ENCODE assay signal across 18 cellular contexts in the genomic region with DNA sequence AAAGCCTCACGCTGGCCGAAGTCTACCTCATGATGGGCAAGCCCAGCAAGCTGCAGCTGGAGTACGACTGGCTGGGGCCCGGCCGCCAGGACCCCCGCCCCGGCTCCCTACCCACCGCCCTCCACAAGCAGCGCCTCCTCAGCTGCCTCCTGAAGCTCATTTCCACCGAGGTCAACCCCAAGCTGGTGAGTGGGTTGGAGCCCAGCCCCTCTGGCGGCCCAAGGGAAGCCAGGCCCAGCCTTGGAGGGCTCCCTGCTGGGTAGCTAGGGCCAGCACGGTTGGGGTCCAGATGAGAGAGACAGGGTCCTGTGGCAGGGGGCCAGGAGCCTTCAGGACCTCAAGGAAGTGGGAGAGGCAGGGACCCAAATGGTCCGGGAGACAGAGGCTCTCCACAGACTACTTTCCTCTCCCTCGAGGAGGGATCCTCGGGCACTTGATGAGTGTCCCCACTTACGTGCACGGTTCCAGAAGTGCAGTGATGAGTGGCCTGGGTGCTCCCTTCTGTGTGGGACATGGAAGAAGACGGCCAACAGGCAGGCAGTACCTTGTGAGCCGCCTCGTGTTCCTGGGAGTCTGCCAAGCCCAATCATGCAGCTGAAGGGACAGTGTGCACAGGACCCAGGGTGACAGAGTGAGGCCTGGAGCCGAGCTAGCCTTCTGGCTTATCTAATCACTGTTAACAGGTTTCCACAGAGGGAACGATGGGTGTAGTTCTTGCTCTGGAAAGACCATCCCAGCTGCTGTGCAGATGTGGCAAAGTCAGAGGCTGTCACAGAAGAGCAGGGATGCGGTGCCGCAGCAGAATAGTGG. TPM values are rescaled to one million over a fixed set of nuclear protein-coding genes. Genes with fewer than 3 reads are reported as not detected.
DNase-seq lines count a peak whose midpoint lies in the region; ATAC-seq, FAIRE-seq and TF ChIP-seq lines count a peak whose summit lies in the region.
"Had no signal": no experiment of that assay in that cellular context is flagged by ENCODE, and none has a peak within 500 bp of the region (broad histone marks: within the 10 kb centered on the region; RNA-seq: fewer than 3 reads in every experiment).

No MANE protein-coding gene starts in this region.

- no peak for TF ChIP-seq EP300 in GM12878 (IDR thresholded peaks at IDR 0.05; ENCODE audit: borderline replicate concordance in 1 of 2, control insufficient read depth in 1 of 2, low read depth in 2 of 2, low read length in 2 of 2)

- no peak for FAIRE-seq in GM12878 (lab: Jason Lieb, UNC)
- FAIRE-seq: A204.1, RCC 7860 had no signal

- H4K20me1 ChIP-seq in BLaER1 (no peaks in the 10 kb centered on the region), GM12878 (ENCODE audit: control insufficient read depth, insufficient read depth) (no peaks in the 10 kb centered on the region), osteoblast (ENCODE audit: insufficient read depth, low read length) (peaks cover 6% of the 10 kb centered on the region)

- CTCF ChIA-PET in GM12878 (lab: Yijun Ruan, JAX), result interaction anchor here (0.5 kb wide), 1 partner anchor 199 kb away, joined by 3 read pairs; no protein-coding TSS in a partner anchor

- H3K4me1 ChIP-seq in BLaER1, result peaks cover 15% of the 10 kb centered on the region
- no peaks in the 10 kb centered on the region for H3K4me1 ChIP-seq in GM12878 (ENCODE audit: control insufficient read depth, insufficient read depth, low read length)
- peaks cover 0 to 17% (median 5%) of the 10 kb centered on the region in 12 donors for H3K4me1 ChIP-seq in heart left ventricle
- H3K4me1 ChIP-seq in osteoblast (ENCODE audit: insufficient read depth, low read length), result no peaks in the 10 kb centered on the region
- H3K4me1 ChIP-seq in uterus, result no peaks in the 10 kb centered on the region

- SMC1A ChIA-PET in GM12878 (lab: Charles Lee; ENCODE audit: uncharacterized antibody, unreplicated experiment), result no interaction called here

- 85% methylated on average over 19 of the region's 24 CpGs for WGBS in GM12878 (ENCODE audit: insufficient coverage, insufficient replicate concordance, low lambda C conversion rate, missing lambda C conversion rate)
- WGBS in heart left ventricle, 4 donors, result 59 to 87% (median 74%) methylated on average over 13 to 24 of the region's 24 CpGs

- RAD21 ChIA-PET in GM12878 (lab: Charles Lee; ENCODE audit: unreplicated experiment), result no interaction called here

- H3K4me3 ChIP-seq in BLaER1, result no peak overlapping the region
- no peak overlapping the region for H3K4me3 ChIP-seq in GM12878
- H3K4me3 ChIP-seq in heart left ventricle, result no peak overlapping the region
- no peak overlapping the region for H3K4me3 ChIP-seq in osteoblast (ENCODE audit: insufficient read depth, low read length)
- H3K4me3 ChIP-seq in uterus, result no peak overlapping the region

- no peak for TF ChIP-seq RAD21 in GM12878 (IDR thresholded peaks at IDR 0.05; ENCODE audit: insufficient read depth, low read depth, low read length)

- no peak for TF ChIP-seq CTCF in GM12878 (IDR thresholded peaks at IDR 0.05 in 2 of 3, conservative IDR thresholded peaks at IDR 0.05 in 1 of 3; ENCODE audit: control insufficient read depth in 2 of 3, extremely low read depth in 1 of 3, insufficient read depth in 1 of 3, low read depth in 3 of 3, low read length in 3 of 3)
- TF ChIP-seq CTCF in heart left ventricle (IDR thresholded peaks at IDR 0.05), result no peak
- TF ChIP-seq CTCF in osteoblast (IDR thresholded peaks at IDR 0.05; ENCODE audit: extremely low read depth, low read depth, low read length), result no peak
- TF ChIP-seq CTCF in uterus (IDR thresholded peaks at IDR 0.05), result no peak

- ATAC-seq in GM12878, result no peak
- peak; percentile 91 to 95 (median 94) for ATAC-seq in heart left ventricle
- ATAC-seq in GM18870 (IDR thresholded peaks at IDR 0.05; ENCODE audit: unreplicated experiment), result no peak

- TF ChIP-seq POLR2A in GM12878 (IDR thresholded peaks at IDR 0.05; ENCODE audit: low read depth, low read length) (peak; percentile 5; the same call in 1 of the 2 replicates), heart left ventricle (IDR thresholded peaks at IDR 0.05) (no peak), uterus (IDR thresholded peaks at IDR 0.05) (no peak)

- H3K27me3 ChIP-seq in BLaER1 (no peaks in the 10 kb centered on the region), GM12878 (replicated peaks in 1 of 2; ENCODE audit: control insufficient read depth in 2 of 2, insufficient read depth in 2 of 2, low read length in 1 of 2) (no peaks in the 10 kb centered on the region), heart left ventricle (no peaks in the 10 kb centered on the region), osteoblast (ENCODE audit: insufficient read depth, low read length) (no peaks in the 10 kb centered on the region), uterus (no peaks in the 10 kb centered on the region)

- BruUV-seq in GM12878 (replicated peaks; lab: Mats Ljungman, UMichigan), result no TSS peak

- H3K79me2 ChIP-seq in GM12878 (ENCODE audit: control insufficient read depth, insufficient read depth, low read length), result no peaks in the 10 kb centered on the region
- no peaks in the 10 kb centered on the region for H3K79me2 ChIP-seq in osteoblast (ENCODE audit: insufficient read depth, low read length)

- H3K9me3 ChIP-seq in BLaER1 (no peaks in the 10 kb centered on the region), GM12878 (replicated peaks; ENCODE audit: control insufficient read depth, insufficient read depth, low read length) (no peaks in the 10 kb centered on the region), heart left ventricle (no peaks in the 10 kb centered on the region), osteoblast (ENCODE audit: low read depth, low read length) (no peaks in the 10 kb centered on the region), uterus (no peaks in the 10 kb centered on the region)

- in situ Hi-C loops in GM12878 (cut with MboI), result no loop called here

- H3K27ac ChIP-seq in BLaER1 (peak overlapping the region; percentile 51), GM12878 (ENCODE audit: control insufficient read depth, insufficient read depth) (no peak overlapping the region), heart left ventricle (peak overlapping the region in 7 of 12 donors; percentile 4 to 78 (median 29)), osteoblast (ENCODE audit: low read depth, low read length) (no peak overlapping the region), uterus (no peak overlapping the region)

- POLR2A ChIA-PET in GM12878 (lab: Charles Lee), result no interaction called here

- H3K4me2 ChIP-seq in BLaER1 (no peak overlapping the region), GM12878 (ENCODE audit: control insufficient read depth, insufficient read depth) (no peak overlapping the region), osteoblast (ENCODE audit: insufficient read depth, low read length) (no peak overlapping the region)

- peaks cover 93% of the 10 kb centered on the region for H3K36me3 ChIP-seq in BLaER1
- peaks cover 3 to 20% of the 10 kb centered on the region in 2 experiments; a peak in 3 of 4 replicates for H3K36me3 ChIP-seq in GM12878 (ENCODE audit: control insufficient read depth in 2 of 2, insufficient read depth in 2 of 2, low read length in 1 of 2)
- H3K36me3 ChIP-seq in heart left ventricle, result peaks cover 2 to 94% (median 90%) of the 10 kb centered on the region in 9 donors
- peaks cover 51% of the 10 kb centered on the region for H3K36me3 ChIP-seq in osteoblast (ENCODE audit: insufficient read depth, low read length)
- no peaks in the 10 kb centered on the region for H3K36me3 ChIP-seq in uterus

- H3K9ac ChIP-seq in BLaER1 (no peak overlapping the region), GM12878 (ENCODE audit: control insufficient read depth, insufficient read depth, low read length) (no peak overlapping the region)

- intact Hi-C loops in GM12878 (cut with micrococcal nuclease; ENCODE audit: unreplicated experiment) (no loop called here), heart left ventricle (cut with DNase I) (no loop called here), uterus (cut with DNase I; ENCODE audit: low total_unique reads) (no loop called here)

- DNase-seq in GM12878 (ENCODE audit: low read depth, low spot score) (no peak), heart left ventricle (peak; percentile 72 to 89 (median 79)), osteoblast (ENCODE audit: insufficient read length, low spot score, missing footprints) (peak; percentile 72), uterus (no peak), LoVo (ENCODE audit: low spot score) (no peak)
- DNase-seq: CD8-positive, alpha-beta memory T cell; Kasumi-1; MM.1S; NCI-H1105; NCI-H1694; NCI-H2081 treated with DMSO at 0.1 percent for 48 hours; NCI-H446 treated with DMSO at 0.1 percent for 48 hours; NK-92 treated with Interleukin-12 subunit alpha and Interleukin-12 subunit beta, amount 100 ng/mL, for 24 hours; SHP77 treated with DMSO at 0.1 percent for 48 hours had no signal

- H2AFZ ChIP-seq in GM12878 (ENCODE audit: control insufficient read depth, low read depth, low read length), result no peak overlapping the region
- no peak overlapping the region for H2AFZ ChIP-seq in osteoblast (ENCODE audit: low read length)

RNA-seq across cellular contexts. Expression of gene JPT2, which starts 21.1 kb away (rescaled TPM):
- total RNA-seq in GM12878 (2013; cell fraction: nucleolus; rRNA removed), result 43.4 and 44.1 TPM in 2 replicates
- total RNA-seq in GM12878 (2014; rRNA removed) (48.9 and 51.7 TPM in 2 replicates), GM12878 (2014; rRNA removed; fragmentation: Illumina TruSeq; extraction: Trizol) (47.3 and 48.0 TPM in 2 replicates), GM12878 (2021) (78.4 and 82.0 TPM in 2 replicates), heart left ventricle (10 to 100 TPM; 11.7 to 50.4 (median 34.1) TPM), osteoblast (22.8 and 26.2 TPM in 2 replicates), uterus (10 to 100 TPM; 10.6 to 59.0 (median 39.6) TPM)
- 17.3 TPM for polyA plus RNA-seq in GM12878 (2011; ENCODE audit: low read depth)
- polyA plus RNA-seq in GM12878 (2011; rRNA removed) (59.8 and 66.8 TPM in 2 replicates), GM12878 (2014; fragmentation: Illumina TruSeq; extraction: Trizol) (61.6 and 75.6 TPM in 2 replicates), GM12878 (2014; fragmentation: Nextera tagmentation; extraction: Ambion mirVana) (10 to 100 TPM; 15.6 to 26.7 TPM), GM12878 (2014; rRNA removed) (62.1 and 75.1 TPM in 2 replicates), GM12878 (2016; fragmentation: Nextera tagmentation; extraction: Ambion mirVana) (10 to 100 TPM; 11.7 to 12.0 TPM), heart left ventricle (10 to 100 TPM; 11.0 to 76.1 TPM)
- 37.7 and 63.7 TPM in 2 replicates for polyA plus RNA-seq in GM12878 (2011; cell fraction: cytosol; rRNA removed)
- polyA plus RNA-seq in GM12878 (2011; cell fraction: nucleus; rRNA removed), result 38.2 and 65.1 TPM in 2 replicates
- polyA plus RNA-seq in GM12878 (2012), result 27.5 and 30.8 TPM in 2 replicates
- polyA minus RNA-seq in GM12878 (2011; rRNA and poly(A)+ RNA removed), result 27.9 and 34.6 TPM in 2 replicates
- polyA minus RNA-seq in GM12878 (2011; cell fraction: cytosol; rRNA and poly(A)+ RNA removed), result 12.2 and 22.5 TPM in 2 replicates
- 10.4 and 20.6 TPM in 2 replicates for polyA minus RNA-seq in GM12878 (2011; cell fraction: nucleus; rRNA and poly(A)+ RNA removed)

RNA-seq across cellular contexts. Expression of gene CRAMP1, which starts 44.9 kb away (rescaled TPM):
- 23.0 and 27.5 TPM in 2 replicates for total RNA-seq in GM12878 (2013; cell fraction: nucleolus; rRNA removed)
- 2.8 and 4.2 TPM in 2 replicates for total RNA-seq in GM12878 (2014; rRNA removed)
- total RNA-seq in GM12878 (2014; rRNA removed; fragmentation: Illumina TruSeq; extraction: Trizol), result 3.0 and 3.7 TPM in 2 replicates
- 8.1 and 9.8 TPM in 2 replicates for total RNA-seq in GM12878 (2021)
- 4.7 TPM for polyA plus RNA-seq in GM12878 (2011; ENCODE audit: low read depth)
- polyA plus RNA-seq in GM12878 (2011; rRNA removed), result 3.6 and 5.2 TPM in 2 replicates
- polyA plus RNA-seq in GM12878 (2011; cell fraction: cytosol; rRNA removed), result 5.6 and 6.4 TPM in 2 replicates
- 16.0 and 25.6 TPM in 2 replicates for polyA plus RNA-seq in GM12878 (2011; cell fraction: nucleus; rRNA removed)
- 4.1 and 5.8 TPM in 2 replicates for polyA plus RNA-seq in GM12878 (2012)
- polyA plus RNA-seq in GM12878 (2014; fragmentation: Illumina TruSeq; extraction: Trizol), result 3.3 and 7.4 TPM in 2 replicates
- under 1 TPM; 0.37 to 0.38 TPM for polyA plus RNA-seq in GM12878 (2014; fragmentation: Nextera tagmentation; extraction: Ambion mirVana)
- 6.8 and 7.7 TPM in 2 replicates for polyA plus RNA-seq in GM12878 (2014; rRNA removed)
- polyA plus RNA-seq in GM12878 (2016; fragmentation: Nextera tagmentation; extraction: Ambion mirVana), result 1 to 10 TPM in 1 of 2 experiments, under 1 TPM in 1; 0.81 to 1.4 TPM
- polyA minus RNA-seq in GM12878 (2011; rRNA and poly(A)+ RNA removed), result 5.3 and 12.3 TPM in 2 replicates
- polyA minus RNA-seq in GM12878 (2011; cell fraction: cytosol; rRNA and poly(A)+ RNA removed), result 1.7 and 3.7 TPM in 2 replicates
- polyA minus RNA-seq in GM12878 (2011; cell fraction: nucleus; rRNA and poly(A)+ RNA removed), result 5.4 and 11.8 TPM in 2 replicates
- 10 to 100 TPM in 6 of 9 donors, 1 to 10 TPM in 3; 7.5 to 16.9 (median 10.7) TPM for total RNA-seq in heart left ventricle
- 1 to 10 TPM; 6.2 to 7.9 TPM for polyA plus RNA-seq in heart left ventricle
- total RNA-seq in osteoblast, result 9.7 and 11.2 TPM in 2 replicates
- total RNA-seq in uterus, result 10 to 100 TPM in 2 of 4 donors, 1 to 10 TPM in 2; 2.6 to 25.5 (median 8.6) TPM

RNA-seq across cellular contexts. Expression of gene IFT140, which starts 45.1 kb away (rescaled TPM):
- total RNA-seq in GM12878 (2013; cell fraction: nucleolus; rRNA removed), result 44.8 and 53.7 TPM in 2 replicates
- total RNA-seq in GM12878 (2014; rRNA removed), result 2.5 and 3.1 TPM in 2 replicates
- total RNA-seq in GM12878 (2014; rRNA removed; fragmentation: Illumina TruSeq; extraction: Trizol), result 2.4 and 2.8 TPM in 2 replicates
- total RNA-seq in GM12878 (2021), result 5.7 and 6.5 TPM in 2 replicates
- 1.8 TPM for polyA plus RNA-seq in GM12878 (2011; ENCODE audit: low read depth)
- 1.7 and 2.9 TPM in 2 replicates for polyA plus RNA-seq in GM12878 (2011; rRNA removed)
- polyA plus RNA-seq in GM12878 (2011; cell fraction: cytosol; rRNA removed), result 2.3 and 3.2 TPM in 2 replicates
- 12.8 and 13.0 TPM in 2 replicates for polyA plus RNA-seq in GM12878 (2011; cell fraction: nucleus; rRNA removed)
- 4.6 and 4.8 TPM in 2 replicates for polyA plus RNA-seq in GM12878 (2012)
- polyA plus RNA-seq in GM12878 (2014; fragmentation: Illumina TruSeq; extraction: Trizol), result 0.81 and 2.9 TPM in 2 replicates
- under 1 TPM; 0.29 to 0.48 TPM for polyA plus RNA-seq in GM12878 (2014; fragmentation: Nextera tagmentation; extraction: Ambion mirVana)
- polyA plus RNA-seq in GM12878 (2014; rRNA removed), result 2.9 and 4.4 TPM in 2 replicates
- 1 to 10 TPM; 2.9 to 3.8 TPM for polyA plus RNA-seq in GM12878 (2016; fragmentation: Nextera tagmentation; extraction: Ambion mirVana)
- polyA minus RNA-seq in GM12878 (2011; rRNA and poly(A)+ RNA removed), result 6.4 and 8.0 TPM in 2 replicates
- 1.2 and 2.7 TPM in 2 replicates for polyA minus RNA-seq in GM12878 (2011; cell fraction: cytosol; rRNA and poly(A)+ RNA removed)
- 7.1 and 16.3 TPM in 2 replicates for polyA minus RNA-seq in GM12878 (2011; cell fraction: nucleus; rRNA and poly(A)+ RNA removed)
- total RNA-seq in heart left ventricle, result 10 to 100 TPM in 1 of 9 donors, 1 to 10 TPM in 8; 6.0 to 10.1 (median 8.0) TPM
- 10 to 100 TPM in 1 of 2 donors, 1 to 10 TPM in 1; 4.8 to 10.2 TPM for polyA plus RNA-seq in heart left ventricle
- total RNA-seq in osteoblast, result 37.1 and 38.0 TPM in 2 replicates
- total RNA-seq in uterus, result 10 to 100 TPM in 3 of 4 donors, 1 to 10 TPM in 1; 6.2 to 68.2 (median 34.1) TPM

RNA-seq across cellular contexts. Expression of gene MAPK8IP3, which starts 49.0 kb away (rescaled TPM):
- 329 and 384 TPM in 2 replicates for total RNA-seq in GM12878 (2013; cell fraction: nucleolus; rRNA removed)
- total RNA-seq in GM12878 (2014; rRNA removed), result 36.0 and 42.2 TPM in 2 replicates
- total RNA-seq in GM12878 (2014; rRNA removed; fragmentation: Illumina TruSeq; extraction: Trizol), result 18.6 and 19.6 TPM in 2 replicates
- 52.6 and 67.9 TPM in 2 replicates for total RNA-seq in GM12878 (2021)
- polyA plus RNA-seq in GM12878 (2011; ENCODE audit: low read depth), result 30.5 TPM
- polyA plus RNA-seq in GM12878 (2011; rRNA removed), result 15.7 and 22.4 TPM in 2 replicates
- polyA plus RNA-seq in GM12878 (2011; cell fraction: cytosol; rRNA removed), result 15.6 and 34.3 TPM in 2 replicates
- polyA plus RNA-seq in GM12878 (2011; cell fraction: nucleus; rRNA removed), result 389 and 450 TPM in 2 replicates
- polyA plus RNA-seq in GM12878 (2012), result 67.7 and 99.0 TPM in 2 replicates
- polyA plus RNA-seq in GM12878 (2014; fragmentation: Illumina TruSeq; extraction: Trizol), result 4.3 and 16.8 TPM in 2 replicates
- under 1 TPM; 0.06 to 0.31 TPM for polyA plus RNA-seq in GM12878 (2014; fragmentation: Nextera tagmentation; extraction: Ambion mirVana)
- 67.1 and 81.0 TPM in 2 replicates for polyA plus RNA-seq in GM12878 (2014; rRNA removed)
- 1 to 10 TPM; 9.3 to 9.7 TPM for polyA plus RNA-seq in GM12878 (2016; fragmentation: Nextera tagmentation; extraction: Ambion mirVana)
- polyA minus RNA-seq in GM12878 (2011; rRNA and poly(A)+ RNA removed), result 22.3 and 39.3 TPM in 2 replicates
- polyA minus RNA-seq in GM12878 (2011; cell fraction: cytosol; rRNA and poly(A)+ RNA removed), result 7.5 and 8.7 TPM in 2 replicates
- 68.1 and 97.9 TPM in 2 replicates for polyA minus RNA-seq in GM12878 (2011; cell fraction: nucleus; rRNA and poly(A)+ RNA removed)
- total RNA-seq in heart left ventricle, result 10 to 100 TPM; 29.5 to 71.3 (median 63.1) TPM
- 10 to 100 TPM; 29.5 to 70.2 TPM for polyA plus RNA-seq in heart left ventricle
- total RNA-seq in osteoblast, result 64.1 and 71.0 TPM in 2 replicates
- 100 to 1,000 TPM in 1 of 4 donors, 10 to 100 TPM in 3; 17.4 to 113 (median 77.8) TPM for total RNA-seq in uterus

Comparison
In these comparisons a context has a peak if more than half of its experiments do, and no peak if none do; other contexts are left out.
1. H3K27ac ChIP-seq: peak in BLaER1 (single experiment) and heart left ventricle (7 of 12); none in GM12878 (single experiment), osteoblast (single experiment) and uterus (0 of 2).
2. ATAC-seq: peak in heart left ventricle (4 of 4); none in GM12878 (single experiment) and GM18870 (single experiment).
3. DNase-seq: peak in heart left ventricle (5 of 5) and osteoblast (single experiment); none in GM12878 (single experiment), uterus (0 of 2) and LoVo (single experiment).